In the genomic region with DNA sequence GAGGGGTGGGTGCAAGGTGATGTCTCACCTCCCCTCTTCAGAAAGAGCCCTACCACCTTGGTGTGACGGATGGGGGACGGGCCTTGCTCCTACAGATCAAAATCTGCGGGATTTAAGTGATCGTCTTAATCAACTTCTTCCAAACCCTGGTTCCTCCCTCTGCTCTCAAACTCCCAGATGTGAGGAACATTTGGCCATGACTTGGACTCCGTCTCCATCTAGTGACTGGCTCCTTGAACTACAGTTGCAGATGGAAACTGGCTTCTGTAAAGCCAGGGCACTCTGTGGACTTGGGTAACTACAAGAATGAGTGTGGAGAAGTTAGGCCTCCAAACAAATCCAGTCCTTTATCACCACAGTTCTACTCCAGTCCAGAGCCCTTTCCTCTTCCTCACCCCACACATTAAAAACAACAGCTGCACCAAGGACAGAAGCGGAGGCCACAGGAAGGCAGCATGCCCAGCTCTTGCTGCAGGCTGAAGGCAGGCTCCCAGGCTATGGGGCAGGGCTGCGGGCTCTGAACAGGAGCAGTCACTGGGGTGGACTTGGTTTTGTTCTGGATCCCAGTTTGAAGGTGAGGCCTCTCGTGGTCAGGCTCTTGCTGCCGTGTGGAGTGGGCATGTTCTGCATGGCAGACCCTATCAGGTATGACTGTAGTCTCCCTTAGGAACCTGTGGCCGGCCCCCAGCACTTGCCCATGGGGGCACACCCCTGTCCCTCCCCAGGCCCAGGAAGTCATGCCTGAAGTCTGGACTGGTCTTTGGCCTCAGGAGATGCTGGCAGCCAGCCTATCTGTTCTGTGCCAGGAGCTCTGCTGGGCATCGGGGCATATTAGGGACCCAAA, we compare ENCODE assay signal across 8 cellular contexts.
DNase-seq lines count a peak whose midpoint lies in the region; FAIRE-seq and TF ChIP-seq lines count a peak whose summit lies in the region.

No MANE protein-coding gene starts in this region.

- no peak overlapping the region for H3K4ac ChIP-seq in H1 (replicated peaks; ENCODE audit: insufficient read length, low read depth, low read length)

- H3K4me1 ChIP-seq in H1 (replicated peaks in 1 of 4; ENCODE audit: control insufficient read depth in 3 of 4, insufficient read depth in 4 of 4, low read length in 3 of 4) = peaks cover 4 to 8% (median 6%) of the 10 kb centered on the region in 4 experiments

- peak overlapping the region; percentile 47 for H4K91ac ChIP-seq in H1 (replicated peaks; ENCODE audit: insufficient read length, low read length)

- H3K27me3 ChIP-seq in H1 (replicated peaks in 1 of 4; ENCODE audit: control insufficient read depth in 3 of 4, extremely low read depth in 1 of 4, insufficient read depth in 3 of 4, low read length in 3 of 4) = no peaks in the 10 kb centered on the region

- peak; percentile 36 for DNase-seq in stimulated activated CD4-positive, alpha-beta T cell treated with anti-CD3 and anti-CD28 coated beads, Interleukin-15, amount 100 ng/mL, for 24 hours
- no peak for DNase-seq in stimulated activated CD4-positive, alpha-beta T cell treated with anti-CD3 and anti-CD28 coated beads, Interleukin-4, amount 100 ng/mL, for 4 hours
- DNase-seq in H4 (ENCODE audit: low spot score) = peak; percentile 83
- peak; percentile 89 to 95 for DNase-seq in Kasumi-1 (lab: John Stamatoyannopoulos, UW)
- DNase-seq in RPMI8226 = peak; percentile 62
- peak; percentile 46 to 75 for DNase-seq in H1 (ENCODE audit: low read depth in 1 of 2, low spot score in 2 of 2)
- peak; percentile 7 to 41 for DNase-seq in lung microvascular endothelial cell (ENCODE audit: low read depth in 2 of 2)
- no peak for DNase-seq in activated CD4-positive, CD25-positive, alpha-beta regulatory T cell treated with anti-CD3 and anti-CD28 coated beads, Interleukin-2, amount 50 U/mL, for 72 hours

- H3K23me2 ChIP-seq in H1 (ENCODE audit: low read depth, low read length) = no peaks in the 10 kb centered on the region

- no peak overlapping the region for H3K4me2 ChIP-seq in H1 (ENCODE audit: insufficient read depth in 1 of 2, low read depth in 2 of 2, low read length in 2 of 2)

- H2BK15ac ChIP-seq in H1 (ENCODE audit: low read length) = no peak overlapping the region

- H4K20me1 ChIP-seq in H1 (replicated peaks in 1 of 2; ENCODE audit: control insufficient read depth in 1 of 2, insufficient read depth in 2 of 2, low read length in 2 of 2) = no peaks in the 10 kb centered on the region

- POLR2A ChIA-PET in H1 (lab: Charles Lee; ENCODE audit: partially characterized antibody) = no interaction called here

- no peak overlapping the region for H3K56ac ChIP-seq in H1 (replicated peaks; ENCODE audit: insufficient read length, low read depth, low read length)

- no peak for TF ChIP-seq POLR2A in H1 (IDR thresholded peaks at IDR 0.05; ENCODE audit: control extremely low read depth in 1 of 2, low read depth in 2 of 2, low read length in 2 of 2)

- H3K4me3 ChIP-seq in H1 (ENCODE audit: extremely low read depth in 1 of 4, insufficient read depth in 2 of 4, low read depth in 3 of 4, low read length in 4 of 4) = no peak overlapping the region

- no peaks in the 10 kb centered on the region for H3K9me3 ChIP-seq in H1 (ENCODE audit: insufficient read depth in 2 of 2, low read depth in 1 of 2, low read length in 1 of 2)

- H2BK120ac ChIP-seq in H1 (replicated peaks; ENCODE audit: low read depth, low read length) = no peak overlapping the region

- H3K79me2 ChIP-seq in H1 (ENCODE audit: control insufficient read depth in 1 of 2, insufficient read depth in 2 of 2, low read length in 2 of 2) = no peaks in the 10 kb centered on the region

- no peak overlapping the region for H2BK5ac ChIP-seq in H1 (ENCODE audit: low read depth, low read length)

- no peaks in the 10 kb centered on the region for H3K79me1 ChIP-seq in H1 (ENCODE audit: low read depth, low read length)

- CTCF ChIA-PET in H1 (lab: Charles Lee; ENCODE audit: partially characterized antibody) = interaction anchor here (0.7 to 1.9 kb wide), 10 partner anchors 12 to 1554 kb away, joined by 3 to 6 read pairs (median 3); no protein-coding TSS in a partner anchor

- H2BK20ac ChIP-seq in H1 (ENCODE audit: low read length) = no peak overlapping the region

- peak; percentile 99 for TF ChIP-seq RAD21 in H1 (IDR thresholded peaks at IDR 0.05 in 1 of 2, conservative IDR thresholded peaks at IDR 0.05 in 1 of 2; ENCODE audit: low read depth in 2 of 2, low read length in 2 of 2)

- peak; percentile 57 to 96 (median 90) for TF ChIP-seq CTCF in H1 (IDR thresholded peaks at IDR 0.05; ENCODE audit: control extremely low read depth in 1 of 3, insufficient read depth in 1 of 3, low read depth in 1 of 3, low read length in 3 of 3)

- no peak overlapping the region; a peak in 1 of 7 replicates for H3K9ac ChIP-seq in H1 (replicated peaks in 1 of 4; ENCODE audit: extremely low read depth in 1 of 4, low read depth in 3 of 4, low read length in 3 of 4)

- WGBS in H1 (ENCODE audit: extremely low coverage in 1 of 2, insufficient coverage in 1 of 2, insufficient read length in 1 of 2, insufficient replicate concordance in 2 of 2, low coverage in 1 of 2, low lambda C conversion rate in 2 of 2, missing lambda C conversion rate in 1 of 2), 2 experiments = 64% methylated on average over 11 of the region's 11 CpGs; no CpG with 5 or more reads in 1 of the 2 experiments

- no peak overlapping the region for H3K23ac ChIP-seq in H1 (ENCODE audit: insufficient read length)

- H2AK5ac ChIP-seq in H1 (ENCODE audit: low read depth, low read length) = no peak overlapping the region

- no peak for TF ChIP-seq EP300 in H1 (IDR thresholded peaks at IDR 0.05; ENCODE audit: borderline replicate concordance in 1 of 2, low read depth in 2 of 2, low read length in 2 of 2)

- H2AFZ ChIP-seq in H1 (ENCODE audit: low read length) = peak overlapping the region; percentile 91; the same call in 1 of the 2 replicates

- H3K18ac ChIP-seq in H1 (ENCODE audit: extremely low read depth, low read length) = no peak overlapping the region

- H3K27ac ChIP-seq in H1 (ENCODE audit: low read depth, low read length) = no peak overlapping the region

- H3K36me3 ChIP-seq in H1 (ENCODE audit: control insufficient read depth in 2 of 4, insufficient read depth in 4 of 4, low read length in 3 of 4) = no peaks in the 10 kb centered on the region

- H4K8ac ChIP-seq in H1 (ENCODE audit: extremely low read depth, insufficient read depth, low read length) = no peak overlapping the region

- H4K5ac ChIP-seq in H1 (ENCODE audit: insufficient read length, low read depth, low read length) = no peak overlapping the region

- FAIRE-seq in H1 (lab: Jason Lieb, UNC) = peak; percentile 99

- peak overlapping the region; percentile 35; the same call in 1 of the 2 replicates for H2BK12ac ChIP-seq in H1 (ENCODE audit: low read depth, low read length)

- H3K14ac ChIP-seq in H1 (ENCODE audit: insufficient read length) = no peak overlapping the region

TF ChIP-seq in H1, 55 proteins besides CTCF, POLR2A, EP300 and RAD21:
- no peak for TF ChIP-seq RFX5 (IDR thresholded peaks at IDR 0.05; ENCODE audit: borderline replicate concordance, low read depth, low read length)
- TF ChIP-seq TCF12 (IDR thresholded peaks at IDR 0.05; ENCODE audit: low read depth, low read length) = 0 out of 2 replicates have a peak, but pooled peaks have one; percentile 43

Comparison
In these comparisons a context has a peak if more than half of its experiments do, and no peak if none do; other contexts are left out.
1. DNase-seq: peak in stimulated activated CD4-positive, alpha-beta T cell treated with anti-CD3 and anti-CD28 coated beads, Interleukin-15, amount 100 ng/mL, for 24 hours (single experiment), H4 (single experiment), Kasumi-1 (2 of 2), RPMI8226 (single experiment), H1 (2 of 2) and lung microvascular endothelial cell (2 of 2); none in stimulated activated CD4-positive, alpha-beta T cell treated with anti-CD3 and anti-CD28 coated beads, Interleukin-4, amount 100 ng/mL, for 4 hours (0 of 2) and activated CD4-positive, CD25-positive, alpha-beta regulatory T cell treated with anti-CD3 and anti-CD28 coated beads, Interleukin-2, amount 50 U/mL, for 72 hours (single experiment).